Comparison of ENCODE assay signal across 18 cellular contexts in the genomic region with DNA sequence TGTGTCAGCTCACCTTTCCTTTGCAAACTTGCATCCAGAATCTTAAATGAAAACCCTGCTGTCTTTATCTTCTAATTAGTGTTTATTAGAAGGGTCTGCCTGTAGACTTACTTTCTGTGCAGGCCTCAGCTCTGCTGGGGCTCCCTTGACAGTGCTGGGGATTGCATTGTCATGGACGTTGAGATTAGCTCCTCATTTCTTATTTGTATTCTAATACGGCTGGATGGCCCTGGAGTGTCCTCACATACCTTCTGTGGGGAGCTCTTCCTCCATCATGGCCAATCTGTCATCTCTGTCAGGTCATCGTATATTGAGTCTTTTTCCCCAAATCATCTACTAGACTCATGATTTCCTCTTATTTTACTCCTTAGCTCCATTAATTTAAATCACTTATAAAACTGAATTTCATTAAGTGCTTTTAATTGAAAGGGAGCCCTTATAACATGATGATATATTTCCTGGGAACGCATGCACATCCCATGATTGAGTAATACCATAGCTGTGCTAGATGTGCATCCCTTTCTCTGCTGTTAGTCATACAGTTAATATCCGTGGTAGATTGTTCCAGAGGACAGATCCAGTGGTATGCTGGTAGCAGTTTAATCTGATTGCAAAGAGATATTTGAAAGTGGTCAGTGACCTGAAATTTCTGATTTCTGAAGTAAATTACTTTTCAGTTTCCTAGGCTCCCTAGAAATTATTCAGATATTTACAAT.
DNase-seq lines count a peak whose midpoint lies in the region; TF ChIP-seq lines count a peak whose summit lies in the region.
"Had no signal": no experiment of that assay in that cellular context is flagged by ENCODE, and none has a peak within 500 bp of the region (broad histone marks: within the 10 kb centered on the region; RNA-seq: fewer than 3 reads in every experiment).

No MANE protein-coding gene starts in this region.

- no peak overlapping the region for H2BK12ac ChIP-seq in H9 (ENCODE audit: insufficient read length, low read depth, low read length)

- H3K9me3 Mint-ChIP-seq in H9 (no peaks in the 10 kb centered on the region), CD14-positive monocyte (no peaks in the 10 kb centered on the region)
- H3K9me3 Mint-ChIP-seq: activated naive CD8-positive, alpha-beta T cell treated with anti-CD3 and anti-CD28 coated beads, Interleukin-2, amount 50 U/mL, for 24 hours; nephron had no signal

- no peaks in the 10 kb centered on the region for H4K20me1 ChIP-seq in H9 (ENCODE audit: control insufficient read depth, insufficient read depth, insufficient read length)

- no peaks in the 10 kb centered on the region for H3K23me2 ChIP-seq in H9 (ENCODE audit: insufficient read length, low read depth, low read length, poor library complexity, severe bottlenecking)

- H3K9ac ChIP-seq in H9 (ENCODE audit: extremely low read depth, insufficient read length, low read length), result no peak overlapping the region

- H2BK15ac ChIP-seq in H9 (ENCODE audit: low read depth, low read length), result no peak overlapping the region

- no peak overlapping the region for H3K56ac ChIP-seq in H9 (ENCODE audit: insufficient read length, low read depth, low read length)

- H2BK5ac ChIP-seq in H9 (ENCODE audit: insufficient read length, low read length), result no peak overlapping the region

- H3K27ac ChIP-seq in H9 (ENCODE audit: insufficient read length, low read depth, low read length) (no peak overlapping the region), brain microvascular endothelial cell (no peak overlapping the region), dorsolateral prefrontal cortex (no peak overlapping the region), prostate gland (no peak overlapping the region)
- H3K27ac ChIP-seq: lower lobe of right lung, stomach had no signal

- H3K79me1 ChIP-seq in H9 (ENCODE audit: insufficient read depth, low read depth, low read length, poor library complexity, severe bottlenecking), result no peaks in the 10 kb centered on the region

- H3K36me3 Mint-ChIP-seq in H9 (ENCODE audit: insufficient read depth in 1 of 3, low read depth in 3 of 3), result peaks cover 6 to 31% (median 28%) of the 10 kb centered on the region in 3 experiments; a peak in 6 of 7 replicates
- peaks cover 31 to 38% of the 10 kb centered on the region in 2 donors for H3K36me3 Mint-ChIP-seq in CD14-positive monocyte

- H3K27me3 Mint-ChIP-seq in H9 (ENCODE audit: low read depth) (no peaks in the 10 kb centered on the region), CD14-positive monocyte (ENCODE audit: low read depth in 3 of 3) (no peaks in the 10 kb centered on the region)
- H3K27me3 Mint-ChIP-seq: activated naive CD8-positive, alpha-beta T cell treated with anti-CD3 and anti-CD28 coated beads, Interleukin-2, amount 50 U/mL, for 24 hours had no signal

- H3K14ac ChIP-seq in H9 (ENCODE audit: insufficient read depth, low read length), result no peak overlapping the region

- no peaks in the 10 kb centered on the region for H3K9me3 ChIP-seq in H9 (ENCODE audit: control insufficient read depth, low read depth, low read length)
- no peaks in the 10 kb centered on the region for H3K9me3 ChIP-seq in prostate gland
- H3K9me3 ChIP-seq: lower lobe of right lung, stomach had no signal

- no CpG with 5 or more reads among the region's 5 CpGs for WGBS in H9 (ENCODE audit: extremely low coverage, insufficient read length, low lambda C conversion rate)
- 77% methylated on average over 5 of the region's 5 CpGs for WGBS in prostate gland

- H3K79me2 ChIP-seq in H9 (ENCODE audit: insufficient read depth, low read length), result no peaks in the 10 kb centered on the region

- peak; percentile 19 for DNase-seq in AG04449 (ENCODE audit: low read depth, low spot score)
- DNase-seq in H9, result no peak
- peak; percentile 47 for DNase-seq in brain microvascular endothelial cell
- DNase-seq in iris pigment epithelial cell (ENCODE audit: low read depth), result peak; percentile 82
- DNase-seq in CD14-positive monocyte (ENCODE audit: low spot score), result no peak
- no peak for DNase-seq in dorsolateral prefrontal cortex
- DNase-seq in epidermal melanocyte (ENCODE audit: insufficient read length, low spot score), result no peak
- no peak for DNase-seq in prostate gland (ENCODE audit: low spot score)
- DNase-seq: activated naive CD8-positive, alpha-beta T cell treated with anti-CD3 and anti-CD28 coated beads, Interleukin-2, amount 50 U/mL, for 24 hours; central memory CD4-positive, alpha-beta T cell; effector memory CD4-positive, alpha-beta T cell; lower lobe of right lung; MM.1S; NCI-H187; NCI-H446; SHP77; stomach had no signal

- POLR2A ChIA-PET in AG04449 (lab: Yijun Ruan, JAX), result interaction anchor here (1.0 kb wide), 1 partner anchor 9 kb away, joined by 3 read pairs; no protein-coding TSS in a partner anchor

- peak overlapping the region in 1 of 2 experiments; percentile 4; a peak in 1 of 5 replicates for H3K4me3 Mint-ChIP-seq in H9
- no peak overlapping the region for H3K4me3 Mint-ChIP-seq in CD14-positive monocyte
- H3K4me3 Mint-ChIP-seq: activated naive CD8-positive, alpha-beta T cell treated with anti-CD3 and anti-CD28 coated beads, Interleukin-2, amount 50 U/mL, for 24 hours; nephron had no signal

- peaks cover 3% of the 10 kb centered on the region for H3K36me3 ChIP-seq in brain microvascular endothelial cell (replicated peaks)
- H3K36me3 ChIP-seq in prostate gland, result no peaks in the 10 kb centered on the region

- CTCF ChIA-PET in AG04449 (lab: Yijun Ruan, JAX), result interaction anchor here (0.8 to 3.4 kb wide), 6 partner anchors 8 to 1261 kb away, joined by 3 to 16 read pairs (median 6); no protein-coding TSS in a partner anchor

- TF ChIP-seq POLR2A in prostate gland (IDR thresholded peaks at IDR 0.05), result no peak

- in situ Hi-C loops in brain microvascular endothelial cell (cut with HindIII; ENCODE audit: low pct_ligation_motif_present, low sequenced_read_pairs), result no loop called here

- no peak overlapping the region for H2AFZ ChIP-seq in H9 (ENCODE audit: low read length)

- H3K27me3 ChIP-seq in H9 (ENCODE audit: insufficient read depth, low read length), result no peaks in the 10 kb centered on the region
- H3K27me3 ChIP-seq in brain microvascular endothelial cell (replicated peaks), result no peaks in the 10 kb centered on the region
- no peaks in the 10 kb centered on the region for H3K27me3 ChIP-seq in dorsolateral prefrontal cortex
- H3K27me3 ChIP-seq in prostate gland (replicated peaks; ENCODE audit: insufficient read depth), result no peaks in the 10 kb centered on the region
- H3K27me3 ChIP-seq: stomach had no signal

- no peak overlapping the region for H4K91ac ChIP-seq in H9 (ENCODE audit: insufficient read length, low read depth, low read length)

- H3K4ac ChIP-seq in H9 (ENCODE audit: low read depth, low read length), result no peak overlapping the region

- no peak overlapping the region for H3T11ph ChIP-seq in H9 (ENCODE audit: low read length)

- no peak for TF ChIP-seq CTCF in AG04449 (IDR thresholded peaks at IDR 0.05; ENCODE audit: insufficient read depth, low read length, missing control alignments)
- TF ChIP-seq CTCF in H9 (conservative IDR thresholded peaks at IDR 0.05), result no peak
- TF ChIP-seq CTCF in brain microvascular endothelial cell (IDR thresholded peaks at IDR 0.05; ENCODE audit: low read depth, low read length, missing control alignments), result no peak
- no peak for TF ChIP-seq CTCF in CD14-positive monocyte (IDR thresholded peaks at IDR 0.05)
- no peak for TF ChIP-seq CTCF in dorsolateral prefrontal cortex (IDR thresholded peaks at IDR 0.05 in 54 of 56, conservative IDR thresholded peaks at IDR 0.05 in 2 of 56; ENCODE audit: low read depth in 1 of 56, partially characterized antibody in 56 of 56)
- TF ChIP-seq CTCF in prostate gland (IDR thresholded peaks at IDR 0.05), result no peak

- no peaks in the 10 kb centered on the region for H3K4me1 ChIP-seq in H9 (ENCODE audit: insufficient read depth, low read length)
- no peaks in the 10 kb centered on the region for H3K4me1 ChIP-seq in prostate gland (replicated peaks)
- H3K4me1 ChIP-seq: lower lobe of right lung, stomach had no signal

- H3K23ac ChIP-seq in H9 (ENCODE audit: insufficient read length, low read depth, low read length), result no peak overlapping the region

- H3K4me2 ChIP-seq in H9 (ENCODE audit: insufficient read depth, insufficient read length, low read length), result no peak overlapping the region

- H3K27ac Mint-ChIP-seq in H9 (peak overlapping the region in 2 of 3 experiments; percentile 31 to 74; a peak in 2 of 7 replicates), CD14-positive monocyte (no peak overlapping the region)
- H3K27ac Mint-ChIP-seq: activated naive CD8-positive, alpha-beta T cell treated with anti-CD3 and anti-CD28 coated beads, Interleukin-2, amount 50 U/mL, for 24 hours had no signal

- intact Hi-C loops in CD14-positive monocyte (cut with micrococcal nuclease) (no loop called here), dorsolateral prefrontal cortex (cut with DNase I) (no loop called here), prostate gland (cut with DNase I) (no loop called here)

- no peak overlapping the region for H2BK120ac ChIP-seq in H9 (ENCODE audit: low read depth, low read length, poor library complexity, severe bottlenecking)

- H4K5ac ChIP-seq in H9 (ENCODE audit: insufficient read length, low read depth, low read length), result no peak overlapping the region

- H2BK20ac ChIP-seq in H9 (ENCODE audit: low read depth, low read length, poor library complexity, severe bottlenecking), result no peak overlapping the region

- H3K4me1 Mint-ChIP-seq in H9 (peaks cover 13 to 16% of the 10 kb centered on the region in 2 experiments), CD14-positive monocyte (peaks cover 12% of the 10 kb centered on the region)
- H3K4me1 Mint-ChIP-seq: nephron had no signal

- H3K18ac ChIP-seq in H9 (ENCODE audit: insufficient read length, low read depth, low read length), result no peak overlapping the region

- H4K8ac ChIP-seq in H9 (replicated peaks; ENCODE audit: insufficient read length, low read depth, low read length), result no peak overlapping the region

- no peak overlapping the region for H3K4me3 ChIP-seq in AG04449 (ENCODE audit: low read depth, low read length)
- H3K4me3 ChIP-seq in brain microvascular endothelial cell (ENCODE audit: low read depth, low read length), result no peak overlapping the region
- no peak overlapping the region for H3K4me3 ChIP-seq in dorsolateral prefrontal cortex
- H3K4me3 ChIP-seq in prostate gland, result no peak overlapping the region
- H3K4me3 ChIP-seq: lower lobe of right lung, stomach had no signal

- no peak overlapping the region for H2AK5ac ChIP-seq in H9 (ENCODE audit: insufficient read length, low read length)

Comparison
In these comparisons a context has a peak if more than half of its experiments do, and no peak if none do; other contexts are left out.
1. DNase-seq: peak in AG04449 (single experiment), brain microvascular endothelial cell (single experiment) and iris pigment epithelial cell (single experiment); none in H9 (single experiment), CD14-positive monocyte (single experiment), dorsolateral prefrontal cortex (0 of 10), epidermal melanocyte (single experiment) and prostate gland (single experiment).
2. H3K27ac Mint-ChIP-seq: peak in H9 (2 of 3); none in CD14-positive monocyte (0 of 7).